21 cellular contexts compared by ENCODE assay signal in the genomic region with DNA sequence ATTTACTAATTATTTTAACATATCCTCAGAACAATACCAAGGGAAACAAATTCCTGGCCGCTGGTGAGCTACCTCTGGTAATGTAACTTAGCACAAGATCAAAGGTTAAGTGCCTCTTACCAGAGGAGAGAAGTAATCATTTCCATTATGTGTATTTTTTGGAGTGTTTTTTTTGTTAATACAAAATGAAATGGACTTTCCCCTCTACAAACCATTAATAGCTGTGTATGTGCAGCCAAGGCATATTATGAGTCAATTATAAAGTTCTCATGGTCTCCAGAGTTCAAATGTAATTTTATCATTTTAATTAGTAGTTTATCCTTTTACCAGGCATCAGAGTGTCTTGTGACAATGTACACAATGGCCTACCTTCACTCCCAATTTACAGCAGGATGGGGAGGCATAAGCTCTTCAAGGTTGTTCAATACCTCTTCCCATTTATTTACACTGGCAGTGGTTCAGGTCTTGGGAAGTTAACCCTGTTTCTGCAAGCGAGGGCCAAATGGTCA.
DNase-seq lines count a peak whose midpoint lies in the region; ATAC-seq, FAIRE-seq and TF ChIP-seq lines count a peak whose summit lies in the region.
"Had no signal": no experiment of that assay in that cellular context is flagged by ENCODE, and none has a peak within 500 bp of the region (broad histone marks: within the 10 kb centered on the region; RNA-seq: fewer than 3 reads in every experiment).

No MANE protein-coding gene starts in this region.

- no peak for TF ChIP-seq POLR2A in A549 (IDR thresholded peaks at IDR 0.05; ENCODE audit: low read length)

- intact Hi-C loops in left ventricle myocardium superior (cut with micrococcal nuclease): no loop called here

- peak overlapping the region; percentile 50 to 68 for H3K27ac ChIP-seq in A549
- H3K27ac ChIP-seq: ascending aorta, GM23248, skin epidermis, transverse colon had no signal

- peak in 1 of 2 experiments; percentile 43 for DNase-seq in A549 (ENCODE audit: low read depth in 1 of 2, low spot score in 1 of 2)
- DNase-seq in NCI-H1092 (lab: John Stamatoyannopoulos, UW): peak; percentile 48
- peak; percentile 92 for DNase-seq in NCI-H510A treated with DMSO at 0.1 percent for 48 hours (lab: John Stamatoyannopoulos, UW)
- peak; percentile 40 for DNase-seq in left kidney (ENCODE audit: low read depth, low spot score)
- DNase-seq in NCI-H146 treated with DMSO at 0.1 percent for 48 hours (lab: John Stamatoyannopoulos, UW; ENCODE audit: unreplicated experiment): no peak
- no peak for DNase-seq in left ventricle myocardium superior
- DNase-seq in stimulated activated effector memory CD8-positive, alpha-beta T cell treated with anti-CD3 and anti-CD28 coated beads, Interleukin-12 subunit alpha, Interleukin-12 subunit beta, amount 100 ng/mL, for 72 hours (ENCODE audit: low spot score in 2 of 2): no peak
- DNase-seq in stimulated activated CD4-positive, alpha-beta T cell treated with anti-CD3 and anti-CD28 coated beads, Interleukin-15, amount 100 ng/mL, for 24 hours: no peak
- DNase-seq: activated CD4-positive, alpha-beta T cell treated with anti-CD3 and anti-CD28 coated beads for 1 hour; activated gamma-delta T cell treated with Interleukin-2 at 50 U/mL for 16 hours; CD4-positive, CD25-positive, alpha-beta regulatory T cell; GM23248; Karpas-422; naive thymus-derived CD4-positive, alpha-beta T cell; NCI-H1694 treated with DMSO at 0.1 percent for 48 hours; Right ventricle myocardium superior; transverse colon had no signal

- 9% methylated on average over 2 of the region's 2 CpGs for WGBS in A549 (ENCODE audit: missing lambda C conversion rate)

- no peaks in the 10 kb centered on the region for H3K36me3 Mint-ChIP-seq in stimulated activated effector memory CD8-positive, alpha-beta T cell treated with anti-CD3 and anti-CD28 coated beads, Interleukin-12 subunit alpha, Interleukin-12 subunit beta, amount 100 ng/mL, for 72 hours
- H3K36me3 Mint-ChIP-seq: CD4-positive, CD25-positive, alpha-beta regulatory T cell; naive thymus-derived CD4-positive, alpha-beta T cell had no signal

- FAIRE-seq in A549 (lab: Jason Lieb, UNC): no peak
- FAIRE-seq: GM12892 had no signal

- H3K9me3 ChIP-seq in A549: peaks cover 2% of the 10 kb centered on the region; the same call in 1 of the 3 replicates
- H3K9me3 ChIP-seq: ascending aorta, transverse colon had no signal

- peak overlapping the region; percentile 62 for H3K4me2 ChIP-seq in A549

- peaks cover 3% of the 10 kb centered on the region for H3K9me3 Mint-ChIP-seq in stimulated activated effector memory CD8-positive, alpha-beta T cell treated with anti-CD3 and anti-CD28 coated beads, Interleukin-12 subunit alpha, Interleukin-12 subunit beta, amount 100 ng/mL, for 72 hours
- H3K9me3 Mint-ChIP-seq: T-helper 2 cell treated with Interferon-gamma antibody and Interleukin-4, amounts not matched to agents 5 μg/mL and 100 μg/mL, for 36 hours had no signal

- H3K4me3 ChIP-seq in A549: no peak overlapping the region
- H3K4me3 ChIP-seq: ascending aorta, GM23248, skin epidermis, transverse colon had no signal

- H3K4me1 Mint-ChIP-seq in stimulated activated effector memory CD8-positive, alpha-beta T cell treated with anti-CD3 and anti-CD28 coated beads, Interleukin-12 subunit alpha, Interleukin-12 subunit beta, amount 100 ng/mL, for 72 hours: no peaks in the 10 kb centered on the region
- H3K4me1 Mint-ChIP-seq: CD4-positive, CD25-positive, alpha-beta regulatory T cell; naive thymus-derived CD4-positive, alpha-beta T cell had no signal

- POLR2A ChIA-PET in A549 (lab: Yijun Ruan, JAX): no interaction called here

- CTCF ChIA-PET in A549 (lab: Yijun Ruan, JAX): interaction anchor here (1.4 to 2.4 kb wide), 5 partner anchors 10 to 178 kb away, joined by 4 to 12 read pairs (median 6); no protein-coding TSS in a partner anchor

- H3K27ac Mint-ChIP-seq in stimulated activated effector memory CD8-positive, alpha-beta T cell treated with anti-CD3 and anti-CD28 coated beads, Interleukin-12 subunit alpha, Interleukin-12 subunit beta, amount 100 ng/mL, for 72 hours: no peak overlapping the region
- H3K27ac Mint-ChIP-seq: CD4-positive, CD25-positive, alpha-beta regulatory T cell; T-helper 2 cell treated with Interferon-gamma antibody and Interleukin-4, amounts not matched to agents 5 μg/mL and 100 μg/mL, for 36 hours had no signal

- TF ChIP-seq CTCF in A549 (IDR thresholded peaks at IDR 0.05): no peak

- peaks cover 43% of the 10 kb centered on the region for H3K4me1 ChIP-seq in A549
- H3K4me1 ChIP-seq: ascending aorta had no signal

- no peak for TF ChIP-seq EP300 in A549 (IDR thresholded peaks at IDR 0.05)

- H3K4me3 Mint-ChIP-seq in stimulated activated effector memory CD8-positive, alpha-beta T cell treated with anti-CD3 and anti-CD28 coated beads, Interleukin-12 subunit alpha, Interleukin-12 subunit beta, amount 100 ng/mL, for 72 hours: no peak overlapping the region
- H3K4me3 Mint-ChIP-seq: CD4-positive, CD25-positive, alpha-beta regulatory T cell; naive thymus-derived CD4-positive, alpha-beta T cell; T-helper 2 cell treated with Interferon-gamma antibody and Interleukin-4, amounts not matched to agents 5 μg/mL and 100 μg/mL, for 36 hours had no signal

- no peak for ATAC-seq in A549
- no peak for ATAC-seq in left ventricle myocardium superior
- ATAC-seq in stimulated activated effector memory CD8-positive, alpha-beta T cell treated with anti-CD3 and anti-CD28 coated beads, Interleukin-12 subunit alpha, Interleukin-12 subunit beta, amount 100 ng/mL, for 72 hours: no peak
- ATAC-seq: naive thymus-derived CD4-positive, alpha-beta T cell had no signal

- no peak for TF ChIP-seq RAD21 in A549 (conservative IDR thresholded peaks at IDR 0.05 in 1 of 2, IDR thresholded peaks at IDR 0.05 in 1 of 2)

TF ChIP-seq in A549, 52 proteins besides CTCF, POLR2A, EP300 and RAD21:
- TF ChIP-seq, protein P1, sequence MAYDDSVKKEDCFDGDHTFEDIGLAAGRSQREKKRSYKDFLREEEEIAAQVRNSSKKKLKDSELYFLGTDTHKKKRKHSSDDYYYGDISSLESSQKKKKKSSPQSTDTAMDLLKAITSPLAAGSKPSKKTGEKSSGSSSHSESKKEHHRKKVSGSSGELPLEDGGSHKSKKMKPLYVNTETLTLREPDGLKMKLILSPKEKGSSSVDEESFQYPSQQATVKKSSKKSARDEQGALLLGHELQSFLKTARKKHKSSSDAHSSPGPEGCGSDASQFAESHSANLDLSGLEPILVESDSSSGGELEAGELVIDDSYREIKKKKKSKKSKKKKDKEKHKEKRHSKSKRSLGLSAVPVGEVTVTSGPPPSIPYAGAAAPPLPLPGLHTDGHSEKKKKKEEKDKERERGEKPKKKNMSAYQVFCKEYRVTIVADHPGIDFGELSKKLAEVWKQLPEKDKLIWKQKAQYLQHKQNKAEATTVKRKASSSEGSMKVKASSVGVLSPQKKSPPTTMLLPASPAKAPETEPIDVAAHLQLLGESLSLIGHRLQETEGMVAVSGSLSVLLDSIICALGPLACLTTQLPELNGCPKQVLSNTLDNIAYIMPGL (CRISPR knock-in tag; IDR thresholded peaks at IDR 0.05; ENCODE audit: borderline replicate concordance): no peak
- TF ChIP-seq ZC3H11A (IDR thresholded peaks at IDR 0.05) (no peak), TFCP2L1 (CRISPR knock-in tag; IDR thresholded peaks at IDR 0.05) (no peak), BHLHE40 (IDR thresholded peaks at IDR 0.05; ENCODE audit: low read depth, low read length) (no peak), RCOR1 (IDR thresholded peaks at IDR 0.05; ENCODE audit: low read depth, low read length) (no peak), PHF8 (IDR thresholded peaks at IDR 0.05; ENCODE audit: borderline replicate concordance, low read depth) (no peak), MAFK (IDR thresholded peaks at IDR 0.05; ENCODE audit: partially characterized antibody) (no peak), ZFP36 (IDR thresholded peaks at IDR 0.05; ENCODE audit: borderline replicate concordance, partially characterized antibody) (no peak)
- TF ChIP-seq, protein P2, sequence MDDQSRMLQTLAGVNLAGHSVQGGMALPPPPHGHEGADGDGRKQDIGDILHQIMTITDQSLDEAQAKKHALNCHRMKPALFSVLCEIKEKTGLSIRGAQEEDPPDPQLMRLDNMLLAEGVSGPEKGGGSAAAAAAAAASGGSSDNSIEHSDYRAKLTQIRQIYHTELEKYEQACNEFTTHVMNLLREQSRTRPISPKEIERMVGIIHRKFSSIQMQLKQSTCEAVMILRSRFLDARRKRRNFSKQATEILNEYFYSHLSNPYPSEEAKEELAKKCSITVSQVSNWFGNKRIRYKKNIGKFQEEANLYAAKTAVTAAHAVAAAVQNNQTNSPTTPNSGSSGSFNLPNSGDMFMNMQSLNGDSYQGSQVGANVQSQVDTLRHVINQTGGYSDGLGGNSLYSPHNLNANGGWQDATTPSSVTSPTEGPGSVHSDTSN (IDR thresholded peaks at IDR 0.05): no peak
- TF ChIP-seq, protein P3, sequence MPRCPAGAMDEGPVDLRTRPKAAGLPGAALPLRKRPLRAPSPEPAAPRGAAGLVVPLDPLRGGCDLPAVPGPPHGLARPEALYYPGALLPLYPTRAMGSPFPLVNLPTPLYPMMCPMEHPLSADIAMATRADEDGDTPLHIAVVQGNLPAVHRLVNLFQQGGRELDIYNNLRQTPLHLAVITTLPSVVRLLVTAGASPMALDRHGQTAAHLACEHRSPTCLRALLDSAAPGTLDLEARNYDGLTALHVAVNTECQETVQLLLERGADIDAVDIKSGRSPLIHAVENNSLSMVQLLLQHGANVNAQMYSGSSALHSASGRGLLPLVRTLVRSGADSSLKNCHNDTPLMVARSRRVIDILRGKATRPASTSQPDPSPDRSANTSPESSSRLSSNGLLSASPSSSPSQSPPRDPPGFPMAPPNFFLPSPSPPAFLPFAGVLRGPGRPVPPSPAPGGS (IDR thresholded peaks at IDR 0.05): no peak
- TF ChIP-seq, protein P4, sequence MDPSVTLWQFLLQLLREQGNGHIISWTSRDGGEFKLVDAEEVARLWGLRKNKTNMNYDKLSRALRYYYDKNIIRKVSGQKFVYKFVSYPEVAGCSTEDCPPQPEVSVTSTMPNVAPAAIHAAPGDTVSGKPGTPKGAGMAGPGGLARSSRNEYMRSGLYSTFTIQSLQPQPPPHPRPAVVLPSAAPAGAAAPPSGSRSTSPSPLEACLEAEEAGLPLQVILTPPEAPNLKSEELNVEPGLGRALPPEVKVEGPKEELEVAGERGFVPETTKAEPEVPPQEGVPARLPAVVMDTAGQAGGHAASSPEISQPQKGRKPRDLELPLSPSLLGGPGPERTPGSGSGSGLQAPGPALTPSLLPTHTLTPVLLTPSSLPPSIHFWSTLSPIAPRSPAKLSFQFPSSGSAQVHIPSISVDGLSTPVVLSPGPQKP (IDR thresholded peaks at IDR 0.05; ENCODE audit: low read depth, low read length): no peak

Comparison
In these comparisons a context has a peak if more than half of its experiments do, and no peak if none do; other contexts are left out.
1. DNase-seq: peak in NCI-H1092 (single experiment), NCI-H510A treated with DMSO at 0.1 percent for 48 hours (single experiment) and left kidney (single experiment); none in NCI-H146 treated with DMSO at 0.1 percent for 48 hours (single experiment), left ventricle myocardium superior (single experiment), stimulated activated effector memory CD8-positive, alpha-beta T cell treated with anti-CD3 and anti-CD28 coated beads, Interleukin-12 subunit alpha, Interleukin-12 subunit beta, amount 100 ng/mL, for 72 hours (0 of 2) and stimulated activated CD4-positive, alpha-beta T cell treated with anti-CD3 and anti-CD28 coated beads, Interleukin-15, amount 100 ng/mL, for 24 hours (single experiment).